In genomic region chr16:21566891-21567414, GRCh38 we compare ENCODE assay signal across 1 cellular context.
TF ChIP-seq lines count a peak whose summit lies in the region.

No MANE protein-coding gene starts in this region.

TF ChIP-seq in GM23338, 12 proteins besides CTCF, POLR2A, EP300 and RAD21 (continued from another document):
- no peak for TF ChIP-seq ZNF462 (CRISPR knock-in tag; IDR thresholded peaks at IDR 0.05)
- TF ChIP-seq EZH2 (IDR thresholded peaks at IDR 0.05; ENCODE audit: low read depth, unreplicated experiment) = no peak
- TF ChIP-seq ZNF331 (CRISPR knock-in tag; IDR thresholded peaks at IDR 0.05; ENCODE audit: low read depth) = no peak
- no peak for TF ChIP-seq NANOG (IDR thresholded peaks at IDR 0.05; ENCODE audit: borderline replicate concordance)
- TF ChIP-seq POLR2AphosphoS5 (IDR thresholded peaks at IDR 0.05; ENCODE audit: low read depth) = no peak
- no peak for TF ChIP-seq ZNF114 (CRISPR knock-in tag; IDR thresholded peaks at IDR 0.05)
- TF ChIP-seq EZH2phosphoT487 (IDR thresholded peaks at IDR 0.05; ENCODE audit: unreplicated experiment) = no peak
